In the genomic region with DNA sequence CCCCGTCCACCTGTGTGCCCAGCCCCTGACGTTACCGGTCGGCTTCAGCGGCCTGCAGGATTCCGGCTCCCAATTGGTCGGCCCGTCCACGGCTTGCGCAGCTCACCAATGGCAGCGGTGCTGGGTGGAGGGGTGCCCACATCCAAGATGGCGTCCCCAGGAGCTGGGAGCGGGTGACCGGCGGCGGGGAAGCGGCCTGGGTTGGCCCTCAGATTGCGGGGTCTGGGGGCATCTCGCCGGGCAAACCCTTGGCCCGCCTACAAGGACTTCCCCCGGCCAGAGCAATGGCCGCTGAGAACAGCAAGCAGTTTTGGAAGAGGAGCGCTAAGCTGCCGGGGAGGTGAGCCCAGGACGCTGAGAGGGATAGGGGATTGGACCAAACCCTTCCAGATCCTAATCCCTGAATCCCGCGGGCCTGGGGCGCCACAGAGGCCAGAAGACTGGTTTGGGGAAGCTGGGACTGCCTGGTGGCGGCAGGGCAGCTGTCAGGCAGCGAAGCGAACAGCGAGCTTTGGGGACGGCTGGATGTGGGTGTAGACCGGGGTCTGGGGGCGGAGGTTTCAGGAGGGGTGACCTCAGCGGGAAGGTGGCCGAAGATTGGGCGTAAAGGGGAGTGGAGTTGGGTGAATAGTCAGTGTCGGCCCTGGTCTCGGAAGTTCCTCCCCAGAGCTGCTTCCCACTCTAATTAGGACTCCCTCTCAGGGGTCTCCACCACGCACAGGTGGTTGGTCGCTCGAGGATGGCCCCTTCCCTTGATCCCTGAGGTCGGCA, we compare ENCODE assay signal across 8 cellular contexts. TPM values are rescaled to one million over a fixed set of nuclear protein-coding genes. Genes with fewer than 3 reads are reported as not detected.
A peak's percentile ranks its signal among the peaks of the same experiment; 100 is the strongest.
DNase-seq lines count a peak whose midpoint lies in the region; ATAC-seq and TF ChIP-seq lines count a peak whose summit lies in the region.

A gene with protein sequence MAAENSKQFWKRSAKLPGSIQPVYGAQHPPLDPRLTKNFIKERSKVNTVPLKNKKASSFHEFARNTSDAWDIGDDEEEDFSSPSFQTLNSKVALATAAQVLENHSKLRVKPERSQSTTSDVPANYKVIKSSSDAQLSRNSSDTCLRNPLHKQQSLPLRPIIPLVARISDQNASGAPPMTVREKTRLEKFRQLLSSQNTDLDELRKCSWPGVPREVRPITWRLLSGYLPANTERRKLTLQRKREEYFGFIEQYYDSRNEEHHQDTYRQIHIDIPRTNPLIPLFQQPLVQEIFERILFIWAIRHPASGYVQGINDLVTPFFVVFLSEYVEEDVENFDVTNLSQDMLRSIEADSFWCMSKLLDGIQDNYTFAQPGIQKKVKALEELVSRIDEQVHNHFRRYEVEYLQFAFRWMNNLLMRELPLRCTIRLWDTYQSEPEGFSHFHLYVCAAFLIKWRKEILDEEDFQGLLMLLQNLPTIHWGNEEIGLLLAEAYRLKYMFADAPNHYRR (plus strand): TSS at position 139 of the 771 bp plus-strand sequence. CDS start 146 bp downstream, at position 285.
Gene TMEM217, minus strand, starts transcription at position 511 of the 771 bp plus-strand sequence. CDS start 39,114 bp downstream, outside the sequence.

- H4K20me1 ChIP-seq in KMS-11 (ENCODE audit: insufficient read depth) = no peaks in the 10 kb centered on the region

- ATAC-seq in GM21786 (IDR thresholded peaks at IDR 0.05; ENCODE audit: unreplicated experiment) (peak; percentile 98), Panc1 (peak; percentile 100), esophagus mucosa (peak; percentile 99)
- ATAC-seq in activated T-cell treated with anti-CD3 and anti-CD28 coated beads, Interleukin-2, amount 50 U/mL, for 72 hours (replicated peaks in 1 of 2) = peak; percentile 93 to 97

- CTCF ChIA-PET in Panc1 (lab: Charles Lee) = no interaction called here

- peaks cover 66% of the 10 kb centered on the region for H3K4me1 Mint-ChIP-seq in activated T-cell treated with anti-CD3 and anti-CD28 coated beads, Interleukin-2, amount 50 U/mL, for 72 hours (ENCODE audit: low read depth)

- H3K27me3 Mint-ChIP-seq in activated T-cell treated with anti-CD3 and anti-CD28 coated beads, Interleukin-2, amount 50 U/mL, for 72 hours (ENCODE audit: low read depth) = no peaks in the 10 kb centered on the region

- H3K9ac ChIP-seq in KMS-11 = peak within 1 kb of the TSS; percentile 89

- DNase-seq in DMS79 (lab: John Stamatoyannopoulos, UW) (peak; percentile 94), Panc1 (ENCODE audit: low read depth, low spot score) (peak; percentile 78)
- DNase-seq in activated T-cell treated with anti-CD3 and anti-CD28 coated beads, Interleukin-2, amount 50 U/mL, for 72 hours = peak; percentile 96 to 98
- peak; percentile 91 for DNase-seq in stimulated activated CD8-positive, alpha-beta memory T cell treated with anti-CD3 and anti-CD28 coated beads, Interleukin-7, amount 100 ng/mL, for 24 hours (ENCODE audit: low read depth)

- peak within 1 kb of the TSS; percentile 96 for H2AFZ ChIP-seq in KMS-11 (ENCODE audit: low read depth)

- H3K27me3 ChIP-seq in KMS-11 (ENCODE audit: insufficient read depth, low read depth) = peaks cover 5% of the 10 kb centered on the region; the same call in 1 of the 2 replicates
- no peaks in the 10 kb centered on the region for H3K27me3 ChIP-seq in Panc1 (ENCODE audit: control insufficient read depth, insufficient read depth, low read length)
- H3K27me3 ChIP-seq in muscle layer of duodenum (ENCODE audit: low read depth, low read length) = no peaks in the 10 kb centered on the region

- POLR2A ChIA-PET in Panc1 (lab: Charles Lee) = interaction anchor here (0.5 to 0.6 kb wide), 3 partner anchors 9 to 932 kb away, joined by 3 to 6 read pairs (median 4); no protein-coding TSS in a partner anchor

- H3K9me3 ChIP-seq in Panc1 (ENCODE audit: control insufficient read depth, insufficient read depth, low read depth, low read length) (no peaks in the 10 kb centered on the region), muscle layer of duodenum (ENCODE audit: control insufficient read depth in 1 of 2, low read length in 2 of 2) (no peaks in the 10 kb centered on the region)

- BruUV-seq in Panc1 (replicated peaks; lab: Mats Ljungman, UMichigan) = no TSS peak

- in situ Hi-C loops in Panc1 (cut with HindIII; ENCODE audit: low pct_unique_long_range_greater_than_20kb, low sequenced_read_pairs) = no loop called here

- H3K4me3 Mint-ChIP-seq in activated T-cell treated with anti-CD3 and anti-CD28 coated beads, Interleukin-2, amount 50 U/mL, for 72 hours = peak within 1 kb of the TSS; percentile 93 to 96

- H3K9me3 Mint-ChIP-seq in activated T-cell treated with anti-CD3 and anti-CD28 coated beads, Interleukin-2, amount 50 U/mL, for 72 hours = no peaks in the 10 kb centered on the region

- TF ChIP-seq CTCF in KMS-11 (conservative IDR thresholded peaks at IDR 0.05; ENCODE audit: low read depth, low read length) (no peak), Panc1 (IDR thresholded peaks at IDR 0.05) (no peak)

- peaks cover 9% of the 10 kb centered on the region; the same call in 1 of the 2 replicates for H3K79me2 ChIP-seq in KMS-11 (ENCODE audit: insufficient read depth, low read depth)

- no peak within 1 kb of the TSS for H3K4me3 ChIP-seq in KMS-11 (IDR thresholded peaks at IDR 0.05; ENCODE audit: insufficient read depth, low read depth, low read length)
- peak within 1 kb of the TSS; percentile 91 to 94 for H3K4me3 ChIP-seq in Panc1 (ENCODE audit: low read depth in 2 of 2, low read length in 2 of 2)
- H3K4me3 ChIP-seq in muscle layer of duodenum (ENCODE audit: low read depth in 1 of 2, low read length in 2 of 2) = peak within 1 kb of the TSS; percentile 94 to 95

- intact Hi-C loops in Panc1 (cut with micrococcal nuclease; ENCODE audit: unreplicated experiment) = no loop called here

- H3K36me3 ChIP-seq in KMS-11 (ENCODE audit: insufficient read depth) (no peaks in the 10 kb centered on the region), Panc1 (ENCODE audit: control insufficient read depth, insufficient read depth, low read length) (no peaks in the 10 kb centered on the region; the same call in 1 of the 2 replicates), muscle layer of duodenum (ENCODE audit: control insufficient read depth in 1 of 2, insufficient read depth in 2 of 2, low read length in 2 of 2) (no peaks in the 10 kb centered on the region)

- H3K4me1 ChIP-seq in KMS-11 (ENCODE audit: low read depth, poor library complexity, severe bottlenecking) (peaks cover 41% of the 10 kb centered on the region), Panc1 (ENCODE audit: control insufficient read depth, insufficient read depth, low read length) (peaks cover 4% of the 10 kb centered on the region; the same call in 1 of the 2 replicates), muscle layer of duodenum (ENCODE audit: control insufficient read depth in 1 of 2, insufficient read depth in 2 of 2, low read length in 2 of 2) (peaks cover 8 to 20% of the 10 kb centered on the region in 2 donors)

- peak within 1 kb of the TSS; percentile 63 for H3K4me2 ChIP-seq in KMS-11

- H3K27ac Mint-ChIP-seq in activated T-cell treated with anti-CD3 and anti-CD28 coated beads, Interleukin-2, amount 50 U/mL, for 72 hours = peak within 1 kb of the TSS; percentile 99

- peaks cover 1 to 7% of the 10 kb centered on the region in 2 donors for H3K36me3 Mint-ChIP-seq in activated T-cell treated with anti-CD3 and anti-CD28 coated beads, Interleukin-2, amount 50 U/mL, for 72 hours (ENCODE audit: insufficient read depth in 2 of 2)

- H3K27ac ChIP-seq in KMS-11 = peak within 1 kb of the TSS; percentile 43; the same call in 1 of the 2 replicates
- H3K27ac ChIP-seq in Panc1 (ENCODE audit: low read length) = peak within 1 kb of the TSS; percentile 91
- H3K27ac ChIP-seq in muscle layer of duodenum (ENCODE audit: low read length) = peak within 1 kb of the TSS; percentile 86

RNA-seq across cellular contexts. Expression of the first gene that starts in this region (rescaled TPM):
- 13.0 TPM for total RNA-seq in Panc1 (2021; ENCODE audit: unreplicated experiment)
- 8.0 TPM for polyA plus RNA-seq in Panc1 (2012; ENCODE audit: insufficient read length)
- 10 to 100 TPM; 23.2 to 24.4 TPM for total RNA-seq in activated T-cell treated with anti-CD3 and anti-CD28 coated beads, Interleukin-2, amount 50 U/mL, for 72 hours
- 10.0 TPM for total RNA-seq in esophagus mucosa

RNA-seq across cellular contexts. Expression of gene TMEM217, which starts in this region (rescaled TPM):
- total RNA-seq in Panc1 (2021; ENCODE audit: unreplicated experiment) (4.0 TPM), esophagus mucosa (0.84 TPM)
- 1.4 TPM for polyA plus RNA-seq in Panc1 (2012; ENCODE audit: insufficient read length)
- total RNA-seq in activated T-cell treated with anti-CD3 and anti-CD28 coated beads, Interleukin-2, amount 50 U/mL, for 72 hours = 1 to 10 TPM; 6.8 to 9.3 TPM
